14 cellular contexts compared by ENCODE assay signal in the genomic region with DNA sequence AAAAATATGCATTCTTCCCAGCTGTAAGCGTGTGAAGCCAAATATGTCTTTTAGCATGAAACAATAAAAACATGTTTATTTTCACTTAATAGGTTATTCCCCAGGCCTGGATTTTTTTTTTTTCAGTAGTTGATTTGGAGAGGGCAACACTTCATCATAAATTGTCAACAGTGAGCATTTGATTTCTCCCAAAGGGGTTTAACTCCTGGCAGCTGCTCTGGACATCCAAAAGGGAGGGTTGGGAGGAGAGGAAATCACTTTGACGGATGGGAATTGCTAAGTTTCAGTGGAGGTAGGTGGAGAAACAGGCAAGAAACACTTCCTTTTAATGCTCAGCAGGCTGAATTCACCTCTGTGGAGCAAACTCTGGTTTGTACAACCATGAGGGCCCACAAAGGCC. TPM values are rescaled to one million over a fixed set of nuclear protein-coding genes. Genes with fewer than 3 reads are reported as not detected.
DNase-seq lines count a peak whose midpoint lies in the region; ATAC-seq and TF ChIP-seq lines count a peak whose summit lies in the region.
"Had no signal": no experiment of that assay in that cellular context is flagged by ENCODE, and none has a peak within 500 bp of the region (broad histone marks: within the 10 kb centered on the region; RNA-seq: fewer than 3 reads in every experiment).

No MANE protein-coding gene starts in this region.

- DNase-seq in AG10803 (ENCODE audit: low read depth), result peak; percentile 32
- peak; percentile 88 for DNase-seq in NCI-H69 (lab: John Stamatoyannopoulos, UW)
- DNase-seq in mesothelial cell of epicardium (ENCODE audit: low spot score in 2 of 2, unreplicated experiment in 2 of 2), result no peak
- DNase-seq in naive thymus-derived CD4-positive, alpha-beta T cell, result no peak
- no peak for DNase-seq in effector memory CD8-positive, alpha-beta T cell
- DNase-seq in activated T-helper 1 cell treated with anti-CD3 and anti-CD28 coated beads, Interleukin-12 subunit alpha, Interleukin-12 subunit beta, Interleukin-2, Interleukin-4 antibody, amounts not matched to agents 30 ng/mL and 10 ng/mL and 1 ng/mL, durations not matched to agents 14 hours and 24 hours and 36 hours (ENCODE audit: low spot score), result no peak
- DNase-seq: HCEC 1CT, MG63, NCI-H2029 treated with DMSO at 0.1 percent for 48 hours, NCI-H226 had no signal

- H3K27me3 Mint-ChIP-seq in mesothelial cell of epicardium (ENCODE audit: low read depth), result peaks cover 15% of the 10 kb centered on the region
- H3K27me3 Mint-ChIP-seq in naive thymus-derived CD4-positive, alpha-beta T cell, result peaks cover 6 to 31% (median 19%) of the 10 kb centered on the region in 5 donors
- no peaks in the 10 kb centered on the region for H3K27me3 Mint-ChIP-seq in effector memory CD8-positive, alpha-beta T cell
- peaks cover 25% of the 10 kb centered on the region for H3K27me3 Mint-ChIP-seq in activated T-helper 1 cell treated with anti-CD3 and anti-CD28 coated beads, Interleukin-12 subunit alpha, Interleukin-12 subunit beta, Interleukin-2, Interleukin-4 antibody, amounts not matched to agents 30 ng/mL and 10 ng/mL and 1 ng/mL, durations not matched to agents 14 hours and 24 hours and 36 hours (ENCODE audit: insufficient read depth)

- H3K4me1 ChIP-seq in BLaER1 treated with 17β-estradiol and CSF1 and Interleukin-3, amounts not matched to agents 10 nM and 100 nM, result peaks cover 25 to 64% (median 56%) of the 10 kb centered on the region in 10 experiments
- H3K4me1 ChIP-seq in naive thymus-derived CD4-positive, alpha-beta T cell (ENCODE audit: control insufficient read depth in 2 of 2, insufficient read depth in 2 of 2, low read length in 2 of 2), result peaks cover 0 to 4% of the 10 kb centered on the region in 2 donors

- peaks cover 11% of the 10 kb centered on the region for H3K4me1 Mint-ChIP-seq in mesothelial cell of epicardium
- peaks cover 0 to 11% (median 9%) of the 10 kb centered on the region in 7 donors for H3K4me1 Mint-ChIP-seq in naive thymus-derived CD4-positive, alpha-beta T cell
- peaks cover 12 to 13% of the 10 kb centered on the region in 2 donors for H3K4me1 Mint-ChIP-seq in effector memory CD8-positive, alpha-beta T cell (ENCODE audit: low read depth in 2 of 2)
- H3K4me1 Mint-ChIP-seq in activated T-helper 1 cell treated with anti-CD3 and anti-CD28 coated beads, Interleukin-12 subunit alpha, Interleukin-12 subunit beta, Interleukin-2, Interleukin-4 antibody, amounts not matched to agents 30 ng/mL and 10 ng/mL and 1 ng/mL, durations not matched to agents 14 hours and 24 hours and 36 hours (ENCODE audit: low read depth), result peaks cover 35% of the 10 kb centered on the region

- no peaks in the 10 kb centered on the region for H3K36me3 ChIP-seq in BLaER1 treated with 17β-estradiol and CSF1 and Interleukin-3, amounts not matched to agents 10 nM and 100 nM
- no peaks in the 10 kb centered on the region for H3K36me3 ChIP-seq in naive thymus-derived CD4-positive, alpha-beta T cell (ENCODE audit: control insufficient read depth in 2 of 3, insufficient read depth in 3 of 3, low read length in 3 of 3)
- H3K36me3 ChIP-seq: BLaER1, MG63 had no signal

- peak overlapping the region in 9 of 11 experiments; percentile 75 to 93 (median 89); a peak in 18 of 22 replicates for H3K27ac ChIP-seq in BLaER1 treated with 17β-estradiol and CSF1 and Interleukin-3, amounts not matched to agents 10 nM and 100 nM
- no peak overlapping the region for H3K27ac ChIP-seq in naive thymus-derived CD4-positive, alpha-beta T cell (ENCODE audit: low read depth, low read length)
- H3K27ac ChIP-seq: BLaER1, KMS-11 had no signal

- no peak for ATAC-seq in naive thymus-derived CD4-positive, alpha-beta T cell
- no peak for ATAC-seq in effector memory CD8-positive, alpha-beta T cell (replicated peaks)

- H3K4me3 ChIP-seq in AG10803 (ENCODE audit: low read length), result no peak overlapping the region
- no peak overlapping the region for H3K4me3 ChIP-seq in BLaER1 treated with 17β-estradiol and CSF1 and Interleukin-3, amounts not matched to agents 10 nM and 100 nM
- no peak overlapping the region for H3K4me3 ChIP-seq in naive thymus-derived CD4-positive, alpha-beta T cell (ENCODE audit: low read length)
- H3K4me3 ChIP-seq: BLaER1, MG63 had no signal

- no peaks in the 10 kb centered on the region for H3K36me3 Mint-ChIP-seq in mesothelial cell of epicardium
- no peaks in the 10 kb centered on the region for H3K36me3 Mint-ChIP-seq in naive thymus-derived CD4-positive, alpha-beta T cell
- no peaks in the 10 kb centered on the region for H3K36me3 Mint-ChIP-seq in effector memory CD8-positive, alpha-beta T cell (ENCODE audit: insufficient read depth)
- no peaks in the 10 kb centered on the region for H3K36me3 Mint-ChIP-seq in activated T-helper 1 cell treated with anti-CD3 and anti-CD28 coated beads, Interleukin-12 subunit alpha, Interleukin-12 subunit beta, Interleukin-2, Interleukin-4 antibody, amounts not matched to agents 30 ng/mL and 10 ng/mL and 1 ng/mL, durations not matched to agents 14 hours and 24 hours and 36 hours (ENCODE audit: low read depth)

- H3K9me3 ChIP-seq in BLaER1 treated with 17β-estradiol and CSF1 and Interleukin-3, amounts not matched to agents 10 nM and 100 nM (replicated peaks in 1 of 11), result no peaks in the 10 kb centered on the region; a peak in 1 of 22 replicates
- no peaks in the 10 kb centered on the region for H3K9me3 ChIP-seq in naive thymus-derived CD4-positive, alpha-beta T cell (ENCODE audit: control insufficient read depth in 2 of 3, low read length in 3 of 3)
- H3K9me3 ChIP-seq: BLaER1, MG63 had no signal

- H3K4me3 Mint-ChIP-seq in mesothelial cell of epicardium, result no peak overlapping the region
- H3K4me3 Mint-ChIP-seq in naive thymus-derived CD4-positive, alpha-beta T cell, result no peak overlapping the region
- no peak overlapping the region for H3K4me3 Mint-ChIP-seq in effector memory CD8-positive, alpha-beta T cell
- no peak overlapping the region for H3K4me3 Mint-ChIP-seq in activated T-helper 1 cell treated with anti-CD3 and anti-CD28 coated beads, Interleukin-12 subunit alpha, Interleukin-12 subunit beta, Interleukin-2, Interleukin-4 antibody, amounts not matched to agents 30 ng/mL and 10 ng/mL and 1 ng/mL, durations not matched to agents 14 hours and 24 hours and 36 hours

- H3K9me3 Mint-ChIP-seq in mesothelial cell of epicardium, result no peaks in the 10 kb centered on the region
- H3K9me3 Mint-ChIP-seq in naive thymus-derived CD4-positive, alpha-beta T cell, result peaks cover 0 to 4% (median 0%) of the 10 kb centered on the region in 11 donors
- no peaks in the 10 kb centered on the region for H3K9me3 Mint-ChIP-seq in effector memory CD8-positive, alpha-beta T cell
- H3K9me3 Mint-ChIP-seq in activated T-helper 1 cell treated with anti-CD3 and anti-CD28 coated beads, Interleukin-12 subunit alpha, Interleukin-12 subunit beta, Interleukin-2, Interleukin-4 antibody, amounts not matched to agents 30 ng/mL and 10 ng/mL and 1 ng/mL, durations not matched to agents 14 hours and 24 hours and 36 hours, result no peaks in the 10 kb centered on the region

- H3K27ac Mint-ChIP-seq in mesothelial cell of epicardium, result peak overlapping the region; percentile 5
- no peak overlapping the region for H3K27ac Mint-ChIP-seq in naive thymus-derived CD4-positive, alpha-beta T cell
- no peak overlapping the region for H3K27ac Mint-ChIP-seq in effector memory CD8-positive, alpha-beta T cell
- no peak overlapping the region for H3K27ac Mint-ChIP-seq in activated T-helper 1 cell treated with anti-CD3 and anti-CD28 coated beads, Interleukin-12 subunit alpha, Interleukin-12 subunit beta, Interleukin-2, Interleukin-4 antibody, amounts not matched to agents 30 ng/mL and 10 ng/mL and 1 ng/mL, durations not matched to agents 14 hours and 24 hours and 36 hours

- no peaks in the 10 kb centered on the region for H4K20me1 ChIP-seq in BLaER1 treated with 17β-estradiol and CSF1 and Interleukin-3, amounts not matched to agents 10 nM and 100 nM
- H4K20me1 ChIP-seq: BLaER1 had no signal

- POLR2A ChIA-PET in naive thymus-derived CD4-positive, alpha-beta T cell (lab: Charles Lee), result no interaction called here

- CTCF ChIA-PET in naive thymus-derived CD4-positive, alpha-beta T cell (lab: Charles Lee), result no interaction called here

- H3K27me3 ChIP-seq in BLaER1 treated with 17β-estradiol and CSF1 and Interleukin-3, amounts not matched to agents 10 nM and 100 nM, result no peaks in the 10 kb centered on the region
- no peaks in the 10 kb centered on the region for H3K27me3 ChIP-seq in naive thymus-derived CD4-positive, alpha-beta T cell (ENCODE audit: control insufficient read depth in 2 of 2, insufficient read depth in 2 of 2, low read length in 2 of 2)
- H3K27me3 ChIP-seq: BLaER1 had no signal

- H3K4me2 ChIP-seq in BLaER1 treated with 17β-estradiol and CSF1 and Interleukin-3, amounts not matched to agents 10 nM and 100 nM, result peak overlapping the region in 10 of 11 experiments; percentile 5 to 87 (median 72); a peak in 18 of 22 replicates
- H3K4me2 ChIP-seq: BLaER1 had no signal

- H3K9ac ChIP-seq in BLaER1 treated with 17β-estradiol and CSF1 and Interleukin-3, amounts not matched to agents 10 nM and 100 nM, result peak overlapping the region in 1 of 11 experiments; percentile 16; a peak in 1 of 22 replicates
- H3K9ac ChIP-seq: BLaER1, KMS-11 had no signal

- TF ChIP-seq CTCF in AG10803 (conservative IDR thresholded peaks at IDR 0.05; ENCODE audit: low read length) (no peak), mesothelial cell of epicardium (IDR thresholded peaks at IDR 0.05; ENCODE audit: unreplicated experiment) (no peak)

- intact Hi-C loops in naive thymus-derived CD4-positive, alpha-beta T cell (cut with micrococcal nuclease), result no loop called here
- intact Hi-C loops in activated T-helper 1 cell treated with anti-CD3 and anti-CD28 coated beads, Interleukin-12 subunit alpha, Interleukin-12 subunit beta, Interleukin-2, Interleukin-4 antibody, amounts not matched to agents 30 ng/mL and 10 ng/mL and 1 ng/mL, durations not matched to agents 14 hours and 24 hours and 36 hours (cut with micrococcal nuclease), result no loop called here

RNA-seq across cellular contexts. Expression of a gene that starts 23.7 kb away (rescaled TPM):
- total RNA-seq in mesothelial cell of epicardium, result 2.3 to 4.2 TPM (median 2.6 TPM) in 3 replicates
- total RNA-seq in naive thymus-derived CD4-positive, alpha-beta T cell, result 1 to 10 TPM in 2 of 5 experiments, under 1 TPM in 3; 0.63 to 1.5 (median 1.00) TPM
- not detected for polyA plus RNA-seq in naive thymus-derived CD4-positive, alpha-beta T cell
- 0.37 and 0.99 TPM in 2 replicates for total RNA-seq in activated T-helper 1 cell treated with anti-CD3 and anti-CD28 coated beads, Interleukin-12 subunit alpha, Interleukin-12 subunit beta, Interleukin-2, Interleukin-4 antibody, amounts not matched to agents 30 ng/mL and 10 ng/mL and 1 ng/mL, durations not matched to agents 14 hours and 24 hours and 36 hours
- total RNA-seq: RPMI7951 had no signal

Comparison
In these comparisons a context has a peak if more than half of its experiments do, and no peak if none do; other contexts are left out.
1. DNase-seq: peak in AG10803 (single experiment) and NCI-H69 (single experiment); none in mesothelial cell of epicardium (0 of 2), naive thymus-derived CD4-positive, alpha-beta T cell (0 of 9), effector memory CD8-positive, alpha-beta T cell (0 of 3) and activated T-helper 1 cell treated with anti-CD3 and anti-CD28 coated beads, Interleukin-12 subunit alpha, Interleukin-12 subunit beta, Interleukin-2, Interleukin-4 antibody, amounts not matched to agents 30 ng/mL and 10 ng/mL and 1 ng/mL, durations not matched to agents 14 hours and 24 hours and 36 hours (single experiment).